Comparison of ENCODE assay signal across 26 cellular contexts in the genomic region with DNA sequence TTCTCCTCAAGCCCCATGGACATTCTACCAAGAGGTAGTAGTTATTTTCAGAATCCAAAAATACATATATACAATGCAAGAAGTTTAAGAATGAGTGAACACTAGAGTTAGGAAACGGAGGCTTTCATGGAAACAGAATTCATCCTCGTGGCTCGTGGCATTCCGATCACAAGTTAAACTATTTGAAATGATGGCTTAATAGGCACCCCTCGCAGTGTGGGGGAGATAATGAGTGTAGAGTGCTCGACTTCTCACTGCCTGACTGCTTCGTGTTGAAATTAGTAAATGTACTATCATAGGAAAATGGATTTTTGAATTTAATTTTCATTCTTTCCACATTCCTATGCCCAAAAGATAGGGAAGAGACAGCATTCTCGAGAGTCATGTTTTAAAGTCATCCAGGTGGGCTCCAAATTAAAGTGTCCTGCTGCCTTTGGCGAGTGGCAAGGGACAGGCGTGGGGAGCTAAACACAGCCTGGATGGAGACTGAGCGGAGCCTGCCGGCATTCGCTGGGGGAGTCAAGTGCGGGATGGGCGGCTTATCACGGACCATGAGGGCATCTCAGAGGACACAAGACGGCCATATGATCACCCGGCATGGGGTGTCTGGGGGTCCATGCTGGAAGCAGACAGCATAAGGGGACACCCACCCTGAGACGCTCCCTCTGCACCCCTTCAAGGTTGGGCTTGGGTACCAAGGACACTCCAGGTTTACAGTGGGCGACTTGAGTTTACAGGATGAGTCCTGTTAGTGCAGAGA.
A peak's percentile ranks its signal among the peaks of the same experiment; 100 is the strongest.
DNase-seq lines count a peak whose midpoint lies in the region; ATAC-seq, FAIRE-seq and TF ChIP-seq lines count a peak whose summit lies in the region.
"Had no signal": no experiment of that assay in that cellular context is flagged by ENCODE, and none has a peak within 500 bp of the region (broad histone marks: within the 10 kb centered on the region; RNA-seq: fewer than 3 reads in every experiment).

No MANE protein-coding gene starts in this region.

- H3K27ac Mint-ChIP-seq in activated CD8-positive, alpha-beta memory T cell treated with anti-CD3 and anti-CD28 coated beads, Interleukin-2, amount 10 ng/mL, durations not matched to agents 7 days and 5 days, result no peak overlapping the region
- H3K27ac Mint-ChIP-seq in Calu3 (ENCODE audit: unreplicated experiment), result no peak overlapping the region
- H3K27ac Mint-ChIP-seq: CD4-positive, alpha-beta memory T cell had no signal

- H3K9me3 ChIP-seq in kidney (ENCODE audit: control insufficient read depth in 1 of 2, low read length in 2 of 2) (peaks cover 2 to 10% of the 10 kb centered on the region in 2 donors), HepG2 (ENCODE audit: low read length) (peaks cover 6% of the 10 kb centered on the region)

- no TSS peak for BruUV-seq in HepG2 (replicated peaks; lab: Mats Ljungman, UMichigan)
- BruUV-seq in Calu3 (replicated peaks; lab: Mats Ljungman, UMichigan), result no TSS peak

- no peaks in the 10 kb centered on the region for H3K36me3 Mint-ChIP-seq in activated CD8-positive, alpha-beta memory T cell treated with anti-CD3 and anti-CD28 coated beads, Interleukin-2, amount 10 ng/mL, durations not matched to agents 7 days and 5 days
- H3K36me3 Mint-ChIP-seq in Calu3 (ENCODE audit: insufficient read depth, unreplicated experiment), result no peaks in the 10 kb centered on the region
- H3K36me3 Mint-ChIP-seq: CD4-positive, alpha-beta memory T cell had no signal

- POLR2A ChIA-PET in HepG2 (lab: Yijun Ruan, JAX), result no interaction called here

- no peak for TF ChIP-seq RAD21 in HepG2 (CRISPR knock-in tag; IDR thresholded peaks at IDR 0.05)

- CTCF ChIA-PET in activated CD8-positive, alpha-beta memory T cell treated with anti-CD3 and anti-CD28 coated beads, Interleukin-2, amount 10 ng/mL, durations not matched to agents 7 days and 5 days (lab: Charles Lee), result no interaction called here
- CTCF ChIA-PET in HepG2 (lab: Yijun Ruan, JAX; ENCODE audit: low intra/inter-chr PET ratio, low total read pairs), result no interaction called here
- CTCF ChIA-PET in Calu3 (lab: Charles Lee), result no interaction called here

- no peak overlapping the region for H3K4me3 ChIP-seq in kidney (ENCODE audit: low read length in 2 of 2)
- no peak overlapping the region for H3K4me3 ChIP-seq in HepG2 (replicated peaks in 1 of 3; ENCODE audit: insufficient read depth in 1 of 3, low read depth in 2 of 3, low read length in 3 of 3)
- H3K4me3 ChIP-seq: BLaER1 treated with 17β-estradiol and CSF1 and Interleukin-3, amounts not matched to agents 10 nM and 100 nM had no signal

- no peaks in the 10 kb centered on the region for H3K27me3 Mint-ChIP-seq in activated CD8-positive, alpha-beta memory T cell treated with anti-CD3 and anti-CD28 coated beads, Interleukin-2, amount 10 ng/mL, durations not matched to agents 7 days and 5 days
- H3K27me3 Mint-ChIP-seq in Calu3 (ENCODE audit: unreplicated experiment), result no peaks in the 10 kb centered on the region

- TF ChIP-seq POLR2A in HepG2 (IDR thresholded peaks at IDR 0.05; ENCODE audit: insufficient read depth in 1 of 2, low read depth in 2 of 2, low read length in 2 of 2), result no peak

- H3K27me3 ChIP-seq in HepG2 (ENCODE audit: control insufficient read depth in 1 of 2, insufficient read depth in 2 of 2, low read length in 2 of 2), result peaks cover 0 to 59% of the 10 kb centered on the region in 2 experiments; a peak in 4 of 5 replicates
- H3K27me3 ChIP-seq: BLaER1 treated with 17β-estradiol and CSF1 and Interleukin-3, amounts not matched to agents 10 nM and 100 nM had no signal

- H3K4me3 Mint-ChIP-seq in activated CD8-positive, alpha-beta memory T cell treated with anti-CD3 and anti-CD28 coated beads, Interleukin-2, amount 10 ng/mL, durations not matched to agents 7 days and 5 days, result no peak overlapping the region
- no peak overlapping the region for H3K4me3 Mint-ChIP-seq in Calu3 (ENCODE audit: low read depth, unreplicated experiment)
- H3K4me3 Mint-ChIP-seq: CD4-positive, alpha-beta memory T cell had no signal

- no peaks in the 10 kb centered on the region for H3K4me1 Mint-ChIP-seq in activated CD8-positive, alpha-beta memory T cell treated with anti-CD3 and anti-CD28 coated beads, Interleukin-2, amount 10 ng/mL, durations not matched to agents 7 days and 5 days
- H3K4me1 Mint-ChIP-seq in Calu3 (ENCODE audit: low read depth, unreplicated experiment), result no peaks in the 10 kb centered on the region
- H3K4me1 Mint-ChIP-seq: CD4-positive, alpha-beta memory T cell had no signal

- peak; percentile 19 for DNase-seq in activated CD8-positive, alpha-beta memory T cell treated with anti-CD3 and anti-CD28 coated beads for 24 hours
- no peak for DNase-seq in activated CD8-positive, alpha-beta memory T cell treated with anti-CD3 and anti-CD28 coated beads, Interleukin-2, amount 10 ng/mL, durations not matched to agents 7 days and 5 days
- DNase-seq in kidney (peak; percentile 34), sciatic nerve (ENCODE audit: low spot score) (peak; percentile 28), HepG2 (ENCODE audit: low spot score) (no peak), Calu3 (no peak)
- DNase-seq: ACHN; Caco-2; CD4-positive, alpha-beta memory T cell; DMS153; IMR-90; NCI-H1105; NCI-H146; NCI-H2029; NCI-H524; NK-92 treated with Interleukin-12 subunit alpha and Interleukin-12 subunit beta, amount 100 ng/mL, for 24 hours had no signal

- FAIRE-seq in kidney (lab: Jason Lieb, UNC) (no peak), HepG2 (lab: Jason Lieb, UNC) (no peak)
- FAIRE-seq: GM12891, H1, HTR-8/SVneo had no signal

- 14% methylated on average over 17 of the region's 20 CpGs for WGBS in HepG2 (ENCODE audit: low lambda C conversion rate)

- no peak overlapping the region for H2AFZ ChIP-seq in HepG2 (ENCODE audit: low read length)

- TF ChIP-seq CTCF in kidney (IDR thresholded peaks at IDR 0.05; ENCODE audit: borderline replicate concordance, extremely low read depth, insufficient read depth) (no peak), HepG2 (CRISPR knock-in tag; IDR thresholded peaks at IDR 0.05) (no peak), Calu3 (IDR thresholded peaks at IDR 0.05; ENCODE audit: unreplicated experiment) (no peak)

- no peaks in the 10 kb centered on the region for H3K9me3 Mint-ChIP-seq in activated CD8-positive, alpha-beta memory T cell treated with anti-CD3 and anti-CD28 coated beads, Interleukin-2, amount 10 ng/mL, durations not matched to agents 7 days and 5 days (ENCODE audit: low read depth)
- no peaks in the 10 kb centered on the region for H3K9me3 Mint-ChIP-seq in Calu3 (ENCODE audit: low read depth, unreplicated experiment)

- H4K20me1 ChIP-seq in HepG2 (ENCODE audit: insufficient read depth, low read length), result no peaks in the 10 kb centered on the region
- H4K20me1 ChIP-seq: BLaER1 treated with 17β-estradiol and CSF1 and Interleukin-3, amounts not matched to agents 10 nM and 100 nM had no signal

- TF ChIP-seq EP300 in HepG2 (IDR thresholded peaks at IDR 0.05; ENCODE audit: low read depth in 2 of 2, low read length in 2 of 2) (no peak), HepG2 (CRISPR knock-in tag; IDR thresholded peaks at IDR 0.05; ENCODE audit: borderline replicate concordance) (no peak)

- no peaks in the 10 kb centered on the region for H3K79me2 ChIP-seq in HepG2 (ENCODE audit: insufficient read depth, low read length)

- H3K36me3 ChIP-seq in kidney (ENCODE audit: control insufficient read depth in 1 of 2, insufficient read depth in 2 of 2, low read length in 2 of 2), result no peaks in the 10 kb centered on the region
- no peaks in the 10 kb centered on the region for H3K36me3 ChIP-seq in HepG2 (replicated peaks in 1 of 2; ENCODE audit: control insufficient read depth in 1 of 2, insufficient read depth in 2 of 2, low read length in 2 of 2)

- H3K4me1 ChIP-seq in kidney (ENCODE audit: control insufficient read depth in 1 of 2, insufficient read depth in 1 of 2, low read depth in 1 of 2, low read length in 2 of 2), result no peaks in the 10 kb centered on the region
- H3K4me1 ChIP-seq in HepG2 (ENCODE audit: insufficient read depth, low read length), result no peaks in the 10 kb centered on the region
- H3K4me1 ChIP-seq: Caco-2 had no signal

- H3K27ac ChIP-seq in kidney (ENCODE audit: low read depth in 2 of 2, low read length in 2 of 2) (no peak overlapping the region), HepG2 (ENCODE audit: extremely low read length, insufficient read depth, low read length) (no peak overlapping the region)
- H3K27ac ChIP-seq: 22Rv1; BLaER1 treated with 17β-estradiol and CSF1 and Interleukin-3, amounts not matched to agents 10 nM and 100 nM; KMS-11; RWPE1 had no signal

- in situ Hi-C loops in HepG2 (cut with HindIII; ENCODE audit: extremely low pct_ligation_motif_present, low pct_unique_long_range_greater_than_20kb), result no loop called here

- H3K9ac ChIP-seq in kidney (ENCODE audit: low read length in 2 of 2), result no peak overlapping the region
- H3K9ac ChIP-seq in HepG2 (ENCODE audit: insufficient read depth, low read depth, low read length), result no peak overlapping the region
- H3K9ac ChIP-seq: BLaER1 treated with 17β-estradiol and CSF1 and Interleukin-3, amounts not matched to agents 10 nM and 100 nM; KMS-11 had no signal

- intact Hi-C loops in kidney (cut with DNase I), result no loop called here
- intact Hi-C loops in sciatic nerve (cut with DNase I), result no loop called here
- intact Hi-C loops in HepG2 (cut with micrococcal nuclease; ENCODE audit: unreplicated experiment), result no loop called here
- intact Hi-C loops in Calu3 (cut with micrococcal nuclease; ENCODE audit: unreplicated experiment), result no loop called here

- H3K4me2 ChIP-seq in HepG2 (ENCODE audit: low read depth, low read length), result no peak overlapping the region
- H3K4me2 ChIP-seq: BLaER1 treated with 17β-estradiol and CSF1 and Interleukin-3, amounts not matched to agents 10 nM and 100 nM; KMS-11 had no signal

- no peak for ATAC-seq in activated CD8-positive, alpha-beta memory T cell treated with anti-CD3 and anti-CD28 coated beads, Interleukin-2, amount 10 ng/mL, durations not matched to agents 7 days and 5 days
- ATAC-seq in sciatic nerve (no peak), HepG2 (no peak), GM19395 (IDR thresholded peaks at IDR 0.05; ENCODE audit: unreplicated experiment) (no peak), GM18511 (IDR thresholded peaks at IDR 0.05; ENCODE audit: unreplicated experiment) (no peak)
- ATAC-seq: HCT116 had no signal

TF ChIP-seq in HepG2, 621 proteins besides CTCF, POLR2A, EP300 and RAD21 (continues in another document):
- no peak for TF ChIP-seq ZNF253 (CRISPR knock-in tag; IDR thresholded peaks at IDR 0.05; ENCODE audit: borderline replicate concordance)
- no peak for TF ChIP-seq NCOA1 (CRISPR knock-in tag; IDR thresholded peaks at IDR 0.05)

Comparison
In these comparisons a context has a peak if more than half of its experiments do, and no peak if none do; other contexts are left out.
1. DNase-seq: peak in activated CD8-positive, alpha-beta memory T cell treated with anti-CD3 and anti-CD28 coated beads for 24 hours (single experiment), kidney (single experiment) and sciatic nerve (single experiment); none in activated CD8-positive, alpha-beta memory T cell treated with anti-CD3 and anti-CD28 coated beads, Interleukin-2, amount 10 ng/mL, durations not matched to agents 7 days and 5 days (single experiment), HepG2 (single experiment) and Calu3 (single experiment).